22 cellular contexts compared by ENCODE assay signal in the genomic region with DNA sequence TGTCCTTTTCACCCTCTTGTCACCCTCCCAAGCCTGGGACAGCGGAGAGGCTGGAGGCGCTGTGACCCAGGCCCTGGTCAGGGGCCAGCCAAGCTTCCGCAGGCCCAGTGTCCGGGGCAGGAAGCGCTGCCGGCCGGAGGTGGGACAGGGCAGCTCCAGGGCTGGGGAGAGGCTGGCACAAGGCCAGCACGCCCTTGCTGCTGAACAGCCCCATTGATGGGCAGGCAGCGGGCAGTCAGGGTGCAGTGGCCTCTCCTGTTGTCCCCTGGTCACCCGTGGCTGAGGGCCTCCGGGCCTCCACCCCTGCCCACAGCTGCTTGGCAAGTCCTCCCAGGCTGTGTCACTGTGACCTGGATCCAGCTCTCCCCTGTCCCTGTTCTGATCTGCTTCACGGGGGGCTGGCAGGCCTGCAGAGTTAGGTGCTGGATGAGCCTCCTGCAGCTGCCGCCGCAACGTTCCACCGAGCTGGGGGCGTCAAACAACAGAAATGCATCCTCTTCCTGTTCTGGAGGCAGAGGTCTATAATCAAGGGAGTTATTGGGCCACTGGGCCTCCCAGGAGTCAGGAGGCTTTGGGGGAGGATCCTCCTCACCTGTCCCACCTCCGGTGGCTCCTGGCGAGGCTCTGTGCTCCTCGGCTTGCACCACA.
A peak's percentile ranks its signal among the peaks of the same experiment; 100 is the strongest.
DNase-seq lines count a peak whose midpoint lies in the region; ATAC-seq and TF ChIP-seq lines count a peak whose summit lies in the region.
"Had no signal": no experiment of that assay in that cellular context is flagged by ENCODE, and none has a peak within 500 bp of the region (broad histone marks: within the 10 kb centered on the region; RNA-seq: fewer than 3 reads in every experiment).

No MANE protein-coding gene starts in this region.

- H3K4ac ChIP-seq in trophoblast cell (ENCODE audit: low read depth, low read length): no peak overlapping the region

- H2AK5ac ChIP-seq in trophoblast cell (ENCODE audit: low read length): no peak overlapping the region

- H3K4me3 Mint-ChIP-seq in WTC11: no peak overlapping the region
- H3K4me3 Mint-ChIP-seq: activated CD4-positive, alpha-beta memory T cell treated with anti-CD3 and anti-CD28 coated beads for 36 hours; CD4-positive, alpha-beta T cell; naive thymus-derived CD4-positive, alpha-beta T cell had no signal

- H3K27me3 ChIP-seq in lower lobe of right lung (ENCODE audit: low read depth) (no peaks in the 10 kb centered on the region), spleen (replicated peaks in 1 of 7) (peaks cover 0 to 72% (median 0%) of the 10 kb centered on the region in 7 donors), trophoblast cell (ENCODE audit: insufficient read depth, low read length) (peaks cover 4% of the 10 kb centered on the region)
- H3K27me3 ChIP-seq: ovary, sigmoid colon, transverse colon had no signal

- TF ChIP-seq CTCF in WTC11 (IDR thresholded peaks at IDR 0.05) (no peak), lower lobe of right lung (IDR thresholded peaks at IDR 0.05) (no peak), spleen (IDR thresholded peaks at IDR 0.05 in 8 of 11, conservative IDR thresholded peaks at IDR 0.05 in 3 of 11) (no peak)

- TF ChIP-seq POLR2A in spleen (IDR thresholded peaks at IDR 0.05): no peak

- no peak overlapping the region for H3K14ac ChIP-seq in trophoblast cell (ENCODE audit: low read length)

- no peak for ATAC-seq in WTC11
- ATAC-seq in lower lobe of right lung: no peak
- ATAC-seq in HG02884 (IDR thresholded peaks at IDR 0.05; ENCODE audit: unreplicated experiment): no peak
- ATAC-seq: activated naive CD4-positive, alpha-beta T cell treated with anti-CD3 and anti-CD28 coated beads, Interleukin-2, amount 50 U/mL, for 72 hours; naive thymus-derived CD4-positive, alpha-beta T cell had no signal

- no peak overlapping the region for H3K4me2 ChIP-seq in trophoblast cell (ENCODE audit: low read length)

- 59 to 72% (median 62%) methylated on average over 8 to 20 of the region's 20 CpGs for WGBS in spleen, 5 donors
- no CpG with 5 or more reads among the region's 20 CpGs for WGBS in trophoblast cell (ENCODE audit: extremely low coverage, insufficient coverage, insufficient read length)

- H3K4me3 ChIP-seq in lower lobe of right lung (no peak overlapping the region), spleen (no peak overlapping the region), trophoblast cell (ENCODE audit: low read depth, low read length) (no peak overlapping the region)
- H3K4me3 ChIP-seq: ovary, sigmoid colon, stomach, transverse colon had no signal

- DNase-seq in WTC11 (ENCODE audit: low spot score) (no peak), lower lobe of right lung (peak; percentile 37), spleen (peak; percentile 74), NCI-H526 (lab: John Stamatoyannopoulos, UW) (no peak), trophoblast cell (no peak)
- DNase-seq: activated CD4-positive, alpha-beta memory T cell treated with anti-CD3 and anti-CD28 coated beads for 36 hours; CD4-positive, alpha-beta T cell; HCEC 1CT; Kasumi-1; kidney glomerular epithelial cell; MV-4-11; naive thymus-derived CD4-positive, alpha-beta T cell; NCI-H187; NCI-H526 treated with DMSO at 0.1 percent for 48 hours; sigmoid colon; stomach; transverse colon had no signal

- H2BK12ac ChIP-seq in trophoblast cell (ENCODE audit: low read length): no peak overlapping the region

- H3K4me1 ChIP-seq in lower lobe of right lung: no peaks in the 10 kb centered on the region
- H3K4me1 ChIP-seq in spleen: peaks cover 0 to 12% (median 0%) of the 10 kb centered on the region in 6 donors
- no peaks in the 10 kb centered on the region for H3K4me1 ChIP-seq in trophoblast cell (ENCODE audit: control insufficient read depth in 1 of 2, insufficient read depth in 2 of 2, low read length in 2 of 2)

- POLR2A ChIA-PET in WTC11 (lab: Charles Lee): no interaction called here

- no peaks in the 10 kb centered on the region for H3K79me2 ChIP-seq in trophoblast cell (ENCODE audit: control insufficient read depth, insufficient read depth, low read length, poor library complexity)

- H3K23ac ChIP-seq in trophoblast cell (ENCODE audit: low read length): no peak overlapping the region

- no peaks in the 10 kb centered on the region for H3K36me3 Mint-ChIP-seq in WTC11
- H3K36me3 Mint-ChIP-seq: activated CD4-positive, alpha-beta memory T cell treated with anti-CD3 and anti-CD28 coated beads for 36 hours; activated naive CD4-positive, alpha-beta T cell treated with anti-CD3 and anti-CD28 coated beads, Interleukin-2, amount 50 U/mL, for 72 hours; naive thymus-derived CD4-positive, alpha-beta T cell had no signal

- H3K27me3 Mint-ChIP-seq in WTC11 (ENCODE audit: low read depth): no peaks in the 10 kb centered on the region

- no peak overlapping the region for H4K91ac ChIP-seq in trophoblast cell (ENCODE audit: low read depth, low read length)

- H3K36me3 ChIP-seq in lower lobe of right lung: no peaks in the 10 kb centered on the region
- no peaks in the 10 kb centered on the region for H3K36me3 ChIP-seq in spleen
- no peaks in the 10 kb centered on the region for H3K36me3 ChIP-seq in trophoblast cell (ENCODE audit: control insufficient read depth in 1 of 2, insufficient read depth in 2 of 2, low read length in 2 of 2)
- H3K36me3 ChIP-seq: ovary, sigmoid colon, stomach, transverse colon had no signal

- H2BK5ac ChIP-seq in trophoblast cell (ENCODE audit: low read depth, low read length, poor library complexity): no peak overlapping the region

- no peak overlapping the region for H3K9ac ChIP-seq in trophoblast cell (ENCODE audit: low read length)

- H3K9me3 ChIP-seq in lower lobe of right lung (no peaks in the 10 kb centered on the region), spleen (peaks cover 0 to 2% (median 0%) of the 10 kb centered on the region in 8 donors), trophoblast cell (ENCODE audit: insufficient read depth, low read depth, low read length) (peaks cover 6% of the 10 kb centered on the region)
- H3K9me3 ChIP-seq: ovary, sigmoid colon, stomach, transverse colon had no signal

- peaks cover 9% of the 10 kb centered on the region for H3K4me1 Mint-ChIP-seq in WTC11

- no peak overlapping the region for H2AFZ ChIP-seq in trophoblast cell (ENCODE audit: insufficient read depth, low read length, poor library complexity)

- H2BK120ac ChIP-seq in trophoblast cell (ENCODE audit: insufficient read depth, low read length, poor library complexity): no peak overlapping the region

- CTCF ChIA-PET in WTC11 (lab: Charles Lee): interaction anchor here (1.4 kb wide), 1 partner anchor 9 kb away, joined by 7 read pairs; no protein-coding TSS in a partner anchor

- no peak overlapping the region for H4K8ac ChIP-seq in trophoblast cell (ENCODE audit: low read depth, low read length)

- H3K27ac ChIP-seq in cingulate gyrus (ENCODE audit: low read depth, low read length) (peak overlapping the region; percentile 90), lower lobe of right lung (no peak overlapping the region), spleen (no peak overlapping the region), trophoblast cell (ENCODE audit: low read depth, low read length) (no peak overlapping the region)
- H3K27ac ChIP-seq: ovary, stomach, transverse colon had no signal

- no peak overlapping the region for H4K12ac ChIP-seq in trophoblast cell (ENCODE audit: low read depth, low read length)

- intact Hi-C loops in lower lobe of right lung (cut with DNase I): no loop called here
- intact Hi-C loops in spleen (cut with DNase I; ENCODE audit: low total_unique reads): no loop called here

- H3K18ac ChIP-seq in trophoblast cell (ENCODE audit: low read length): no peak overlapping the region

- peak overlapping the region; percentile 70; the same call in 1 of the 2 replicates for H3K27ac Mint-ChIP-seq in WTC11
- H3K27ac Mint-ChIP-seq: activated CD4-positive, alpha-beta memory T cell treated with anti-CD3 and anti-CD28 coated beads for 36 hours; activated naive CD4-positive, alpha-beta T cell treated with anti-CD3 and anti-CD28 coated beads, Interleukin-2, amount 50 U/mL, for 72 hours; activated T-helper 2 cell treated with anti-CD3 and anti-CD28 coated beads, Interferon-gamma antibody, Interleukin-2, Interleukin-4, amounts not matched to agents 10 μg/mL and 5 μg/mL and 100 μg/mL, durations not matched to agents 14 hours and 24 hours and 36 hours; CD4-positive, alpha-beta T cell; naive thymus-derived CD4-positive, alpha-beta T cell had no signal

- no peaks in the 10 kb centered on the region for H3K79me1 ChIP-seq in trophoblast cell (ENCODE audit: low read length)

- H3K9me3 Mint-ChIP-seq in WTC11: no peaks in the 10 kb centered on the region
- H3K9me3 Mint-ChIP-seq: activated CD4-positive, alpha-beta memory T cell treated with anti-CD3 and anti-CD28 coated beads for 36 hours; activated naive CD4-positive, alpha-beta T cell treated with anti-CD3 and anti-CD28 coated beads, Interleukin-2, amount 50 U/mL, for 72 hours; activated T-helper 2 cell treated with anti-CD3 and anti-CD28 coated beads, Interferon-gamma antibody, Interleukin-2, Interleukin-4, amounts not matched to agents 10 μg/mL and 5 μg/mL and 100 μg/mL, durations not matched to agents 14 hours and 24 hours and 36 hours; CD4-positive, alpha-beta T cell had no signal

TF ChIP-seq in WTC11, 78 proteins besides CTCF, POLR2A, EP300 and RAD21 (continues in another document):
- TF ChIP-seq PRRX2 (CRISPR knock-in tag; IDR thresholded peaks at IDR 0.05) (no peak), KAT7 (CRISPR knock-in tag; IDR thresholded peaks at IDR 0.05; ENCODE audit: borderline replicate concordance) (no peak), ETV6 (CRISPR knock-in tag; IDR thresholded peaks at IDR 0.05) (no peak), GTF2I (CRISPR knock-in tag; conservative IDR thresholded peaks at IDR 0.05) (no peak), ZNF138 (CRISPR knock-in tag; conservative IDR thresholded peaks at IDR 0.05) (no peak), ZNF317 (CRISPR knock-in tag; IDR thresholded peaks at IDR 0.05; ENCODE audit: borderline replicate concordance, low read depth) (no peak), CREM (CRISPR knock-in tag; IDR thresholded peaks at IDR 0.05) (no peak)
- TF ChIP-seq, protein P1, sequence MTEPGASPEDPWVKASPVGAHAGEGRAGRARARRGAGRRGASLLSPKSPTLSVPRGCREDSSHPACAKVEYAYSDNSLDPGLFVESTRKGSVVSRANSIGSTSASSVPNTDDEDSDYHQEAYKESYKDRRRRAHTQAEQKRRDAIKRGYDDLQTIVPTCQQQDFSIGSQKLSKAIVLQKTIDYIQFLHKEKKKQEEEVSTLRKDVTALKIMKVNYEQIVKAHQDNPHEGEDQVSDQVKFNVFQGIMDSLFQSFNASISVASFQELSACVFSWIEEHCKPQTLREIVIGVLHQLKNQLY (CRISPR knock-in tag; IDR thresholded peaks at IDR 0.05): no peak
- TF ChIP-seq, protein P2, sequence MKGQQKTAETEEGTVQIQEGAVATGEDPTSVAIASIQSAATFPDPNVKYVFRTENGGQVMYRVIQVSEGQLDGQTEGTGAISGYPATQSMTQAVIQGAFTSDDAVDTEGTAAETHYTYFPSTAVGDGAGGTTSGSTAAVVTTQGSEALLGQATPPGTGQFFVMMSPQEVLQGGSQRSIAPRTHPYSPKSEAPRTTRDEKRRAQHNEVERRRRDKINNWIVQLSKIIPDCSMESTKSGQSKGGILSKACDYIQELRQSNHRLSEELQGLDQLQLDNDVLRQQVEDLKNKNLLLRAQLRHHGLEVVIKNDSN (CRISPR knock-in tag; IDR thresholded peaks at IDR 0.05): no peak

Comparison
In these comparisons a context has a peak if more than half of its experiments do, and no peak if none do; other contexts are left out.
1. DNase-seq: peak in lower lobe of right lung (single experiment) and spleen (single experiment); none in WTC11 (single experiment), NCI-H526 (0 of 2) and trophoblast cell (0 of 2).